1 cellular context compared by ENCODE assay signal in the genomic region with DNA sequence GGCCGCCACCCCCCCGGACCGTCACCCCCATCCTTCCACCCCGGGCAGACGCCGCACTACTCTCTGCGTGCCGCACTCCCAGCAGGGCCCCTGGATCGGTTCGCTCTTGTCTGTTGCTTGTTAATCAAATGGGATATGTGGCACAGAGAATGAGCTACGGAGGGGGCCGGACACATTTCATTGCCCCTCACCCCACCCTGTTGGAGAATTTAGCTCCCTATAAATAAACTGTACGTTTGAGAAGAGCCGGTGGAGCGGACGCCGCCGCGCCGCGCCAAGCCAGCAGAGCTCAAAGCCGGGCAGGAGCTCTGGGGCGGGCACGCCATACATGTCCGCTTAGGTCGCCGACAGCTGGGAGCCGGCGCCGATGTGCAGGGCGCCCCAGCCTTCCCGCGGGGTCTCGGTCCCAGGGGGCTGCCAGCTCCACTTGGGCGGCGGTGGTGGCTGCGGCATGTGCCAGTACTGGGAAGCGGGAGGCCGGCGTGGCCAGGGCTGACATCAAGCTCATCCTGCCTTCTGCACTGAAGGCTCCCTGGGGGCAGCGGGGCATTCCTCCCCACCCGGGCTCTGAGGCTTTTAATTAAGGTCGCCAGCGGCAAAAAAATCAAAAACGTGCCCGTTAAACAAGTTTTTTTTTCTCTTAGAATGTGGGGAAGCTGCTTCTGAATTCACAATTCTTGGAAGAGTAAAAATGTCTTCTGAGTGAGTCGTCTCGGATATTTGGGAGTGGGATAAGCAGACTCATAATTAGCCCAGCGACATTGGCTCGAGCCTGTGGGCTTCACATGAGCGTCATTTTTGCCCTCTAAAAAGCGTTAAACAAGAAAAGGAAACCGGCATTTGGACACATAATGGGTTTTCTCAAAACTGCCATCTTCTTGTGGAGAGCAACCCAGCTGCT.
TF ChIP-seq lines count a peak whose summit lies in the region.

No MANE protein-coding gene starts in this region.

TF ChIP-seq in GM23338, 12 proteins besides CTCF, POLR2A, EP300 and RAD21 (continued from another document):
- TF ChIP-seq, protein P1, sequence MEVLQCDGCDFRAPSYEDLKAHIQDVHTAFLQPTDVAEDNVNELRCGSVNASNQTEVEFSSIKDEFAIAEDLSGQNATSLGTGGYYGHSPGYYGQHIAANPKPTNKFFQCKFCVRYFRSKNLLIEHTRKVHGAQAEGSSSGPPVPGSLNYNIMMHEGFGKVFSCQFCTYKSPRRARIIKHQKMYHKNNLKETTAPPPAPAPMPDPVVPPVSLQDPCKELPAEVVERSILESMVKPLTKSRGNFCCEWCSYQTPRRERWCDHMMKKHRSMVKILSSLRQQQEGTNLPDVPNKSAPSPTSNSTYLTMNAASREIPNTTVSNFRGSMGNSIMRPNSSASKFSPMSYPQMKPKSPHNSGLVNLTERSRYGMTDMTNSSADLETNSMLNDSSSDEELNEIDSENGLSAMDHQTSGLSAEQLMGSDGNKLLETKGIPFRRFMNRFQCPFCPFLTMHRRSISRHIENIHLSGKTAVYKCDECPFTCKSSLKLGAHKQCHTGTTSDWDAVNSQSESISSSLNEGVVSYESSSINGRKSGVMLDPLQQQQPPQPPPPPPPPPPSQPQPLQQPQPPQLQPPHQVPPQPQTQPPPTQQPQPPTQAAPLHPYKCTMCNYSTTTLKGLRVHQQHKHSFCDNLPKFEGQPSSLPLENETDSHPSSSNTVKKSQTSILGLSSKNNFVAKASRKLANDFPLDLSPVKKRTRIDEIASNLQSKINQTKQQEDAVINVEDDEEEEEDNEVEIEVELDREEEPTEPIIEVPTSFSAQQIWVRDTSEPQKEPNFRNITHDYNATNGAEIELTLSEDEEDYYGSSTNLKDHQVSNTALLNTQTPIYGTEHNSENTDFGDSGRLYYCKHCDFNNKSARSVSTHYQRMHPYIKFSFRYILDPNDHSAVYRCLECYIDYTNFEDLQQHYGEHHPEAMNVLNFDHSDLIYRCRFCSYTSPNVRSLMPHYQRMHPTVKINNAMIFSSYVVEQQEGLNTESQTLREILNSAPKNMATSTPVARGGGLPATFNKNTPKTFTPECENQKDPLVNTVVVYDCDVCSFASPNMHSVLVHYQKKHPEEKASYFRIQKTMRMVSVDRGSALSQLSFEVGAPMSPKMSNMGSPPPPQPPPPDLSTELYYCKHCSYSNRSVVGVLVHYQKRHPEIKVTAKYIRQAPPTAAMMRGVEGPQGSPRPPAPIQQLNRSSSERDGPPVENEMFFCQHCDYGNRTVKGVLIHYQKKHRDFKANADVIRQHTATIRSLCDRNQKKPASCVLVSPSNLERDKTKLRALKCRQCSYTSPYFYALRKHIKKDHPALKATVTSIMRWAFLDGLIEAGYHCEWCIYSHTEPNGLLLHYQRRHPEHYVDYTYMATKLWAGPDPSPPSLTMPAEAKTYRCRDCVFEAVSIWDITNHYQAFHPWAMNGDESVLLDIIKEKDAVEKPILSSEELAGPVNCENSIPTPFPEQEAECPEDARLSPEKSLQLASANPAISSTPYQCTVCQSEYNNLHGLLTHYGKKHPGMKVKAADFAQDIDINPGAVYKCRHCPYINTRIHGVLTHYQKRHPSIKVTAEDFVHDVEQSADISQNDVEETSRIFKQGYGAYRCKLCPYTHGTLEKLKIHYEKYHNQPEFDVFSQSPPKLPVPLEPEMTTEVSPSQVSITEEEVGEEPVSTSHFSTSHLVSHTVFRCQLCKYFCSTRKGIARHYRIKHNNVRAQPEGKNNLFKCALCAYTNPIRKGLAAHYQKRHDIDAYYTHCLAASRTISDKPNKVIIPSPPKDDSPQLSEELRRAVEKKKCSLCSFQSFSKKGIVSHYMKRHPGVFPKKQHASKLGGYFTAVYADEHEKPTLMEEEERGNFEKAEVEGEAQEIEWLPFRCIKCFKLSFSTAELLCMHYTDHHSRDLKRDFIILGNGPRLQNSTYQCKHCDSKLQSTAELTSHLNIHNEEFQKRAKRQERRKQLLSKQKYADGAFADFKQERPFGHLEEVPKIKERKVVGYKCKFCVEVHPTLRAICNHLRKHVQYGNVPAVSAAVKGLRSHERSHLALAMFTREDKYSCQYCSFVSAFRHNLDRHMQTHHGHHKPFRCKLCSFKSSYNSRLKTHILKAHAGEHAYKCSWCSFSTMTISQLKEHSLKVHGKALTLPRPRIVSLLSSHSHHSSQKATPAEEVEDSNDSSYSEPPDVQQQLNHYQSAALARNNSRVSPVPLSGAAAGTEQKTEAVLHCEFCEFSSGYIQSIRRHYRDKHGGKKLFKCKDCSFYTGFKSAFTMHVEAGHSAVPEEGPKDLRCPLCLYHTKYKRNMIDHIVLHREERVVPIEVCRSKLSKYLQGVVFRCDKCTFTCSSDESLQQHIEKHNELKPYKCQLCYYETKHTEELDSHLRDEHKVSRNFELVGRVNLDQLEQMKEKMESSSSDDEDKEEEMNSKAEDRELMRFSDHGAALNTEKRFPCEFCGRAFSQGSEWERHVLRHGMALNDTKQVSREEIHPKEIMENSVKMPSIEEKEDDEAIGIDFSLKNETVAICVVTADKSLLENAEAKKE (CRISPR knock-in tag; IDR thresholded peaks at IDR 0.05), result no peak
- TF ChIP-seq POLR2AphosphoS5 (IDR thresholded peaks at IDR 0.05; ENCODE audit: low read depth) (no peak), STAT1 (IDR thresholded peaks at IDR 0.05; ENCODE audit: unreplicated experiment) (no peak), EZH2phosphoT487 (IDR thresholded peaks at IDR 0.05; ENCODE audit: unreplicated experiment) (no peak), NANOG (IDR thresholded peaks at IDR 0.05; ENCODE audit: borderline replicate concordance) (no peak), CREB1 (CRISPR knock-in tag; IDR thresholded peaks at IDR 0.05; ENCODE audit: low read depth) (no peak)
- TF ChIP-seq, protein P2, sequence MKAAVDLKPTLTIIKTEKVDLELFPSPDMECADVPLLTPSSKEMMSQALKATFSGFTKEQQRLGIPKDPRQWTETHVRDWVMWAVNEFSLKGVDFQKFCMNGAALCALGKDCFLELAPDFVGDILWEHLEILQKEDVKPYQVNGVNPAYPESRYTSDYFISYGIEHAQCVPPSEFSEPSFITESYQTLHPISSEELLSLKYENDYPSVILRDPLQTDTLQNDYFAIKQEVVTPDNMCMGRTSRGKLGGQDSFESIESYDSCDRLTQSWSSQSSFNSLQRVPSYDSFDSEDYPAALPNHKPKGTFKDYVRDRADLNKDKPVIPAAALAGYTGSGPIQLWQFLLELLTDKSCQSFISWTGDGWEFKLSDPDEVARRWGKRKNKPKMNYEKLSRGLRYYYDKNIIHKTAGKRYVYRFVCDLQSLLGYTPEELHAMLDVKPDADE (IDR thresholded peaks at IDR 0.05), result no peak
- TF ChIP-seq, protein P3, sequence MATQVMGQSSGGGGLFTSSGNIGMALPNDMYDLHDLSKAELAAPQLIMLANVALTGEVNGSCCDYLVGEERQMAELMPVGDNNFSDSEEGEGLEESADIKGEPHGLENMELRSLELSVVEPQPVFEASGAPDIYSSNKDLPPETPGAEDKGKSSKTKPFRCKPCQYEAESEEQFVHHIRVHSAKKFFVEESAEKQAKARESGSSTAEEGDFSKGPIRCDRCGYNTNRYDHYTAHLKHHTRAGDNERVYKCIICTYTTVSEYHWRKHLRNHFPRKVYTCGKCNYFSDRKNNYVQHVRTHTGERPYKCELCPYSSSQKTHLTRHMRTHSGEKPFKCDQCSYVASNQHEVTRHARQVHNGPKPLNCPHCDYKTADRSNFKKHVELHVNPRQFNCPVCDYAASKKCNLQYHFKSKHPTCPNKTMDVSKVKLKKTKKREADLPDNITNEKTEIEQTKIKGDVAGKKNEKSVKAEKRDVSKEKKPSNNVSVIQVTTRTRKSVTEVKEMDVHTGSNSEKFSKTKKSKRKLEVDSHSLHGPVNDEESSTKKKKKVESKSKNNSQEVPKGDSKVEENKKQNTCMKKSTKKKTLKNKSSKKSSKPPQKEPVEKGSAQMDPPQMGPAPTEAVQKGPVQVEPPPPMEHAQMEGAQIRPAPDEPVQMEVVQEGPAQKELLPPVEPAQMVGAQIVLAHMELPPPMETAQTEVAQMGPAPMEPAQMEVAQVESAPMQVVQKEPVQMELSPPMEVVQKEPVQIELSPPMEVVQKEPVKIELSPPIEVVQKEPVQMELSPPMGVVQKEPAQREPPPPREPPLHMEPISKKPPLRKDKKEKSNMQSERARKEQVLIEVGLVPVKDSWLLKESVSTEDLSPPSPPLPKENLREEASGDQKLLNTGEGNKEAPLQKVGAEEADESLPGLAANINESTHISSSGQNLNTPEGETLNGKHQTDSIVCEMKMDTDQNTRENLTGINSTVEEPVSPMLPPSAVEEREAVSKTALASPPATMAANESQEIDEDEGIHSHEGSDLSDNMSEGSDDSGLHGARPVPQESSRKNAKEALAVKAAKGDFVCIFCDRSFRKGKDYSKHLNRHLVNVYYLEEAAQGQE (IDR thresholded peaks at IDR 0.05; ENCODE audit: unreplicated experiment), result no peak
